ENCODE assay signal across 2 cellular contexts in genomic region chr16:15321221-15321620, GRCh38. TPM values are rescaled to one million over a fixed set of nuclear protein-coding genes. Genes with fewer than 3 reads are reported as not detected.
"Had no signal": no experiment of that assay in that cellular context is flagged by ENCODE, and none has a peak within 500 bp of the region (broad histone marks: within the 10 kb centered on the region; RNA-seq: fewer than 3 reads in every experiment).

No MANE protein-coding gene starts in this region.

RNA-seq across cellular contexts. Expression of gene NPIPA5, which starts 56.9 kb away (rescaled TPM):
- total RNA-seq: HT-29, IMR-90 had no signal
